In genomic region chr14:72495668-72496067, GRCh38 we compare ENCODE assay signal across 22 cellular contexts.
DNase-seq lines count a peak whose midpoint lies in the region; ATAC-seq and TF ChIP-seq lines count a peak whose summit lies in the region.
"Had no signal": no experiment of that assay in that cellular context is flagged by ENCODE, and none has a peak within 500 bp of the region (broad histone marks: within the 10 kb centered on the region; RNA-seq: fewer than 3 reads in every experiment).

No MANE protein-coding gene starts in this region.

- ATAC-seq in HG03432 (IDR thresholded peaks at IDR 0.05; ENCODE audit: unreplicated experiment) (no peak), omental fat pad (ENCODE audit: low FRiP score) (no peak)
- ATAC-seq: foreskin keratinocyte, natural killer cell had no signal

- no peaks in the 10 kb centered on the region for H3K27me3 ChIP-seq in MG63
- peaks cover 2% of the 10 kb centered on the region for H3K27me3 ChIP-seq in fibroblast of lung (ENCODE audit: control insufficient read depth, insufficient read depth, low read length)
- H3K27me3 ChIP-seq: BLaER1 treated with 17β-estradiol and CSF1 and Interleukin-3, amounts not matched to agents 10 nM and 100 nM had no signal

- no peaks in the 10 kb centered on the region for H3K79me2 ChIP-seq in fibroblast of lung (ENCODE audit: control insufficient read depth, insufficient read depth, low read length)

- H3K36me3 ChIP-seq in MG63 (no peaks in the 10 kb centered on the region), fibroblast of lung (ENCODE audit: control insufficient read depth, insufficient read depth, low read length) (no peaks in the 10 kb centered on the region)
- H3K36me3 ChIP-seq: BLaER1 treated with 17β-estradiol and CSF1 and Interleukin-3, amounts not matched to agents 10 nM and 100 nM had no signal

- DNase-seq in AG20443 (ENCODE audit: low spot score) (peak; percentile 37), MG63 (peak; percentile 25), fibroblast of lung (ENCODE audit: low read depth in 2 of 2) (peak; percentile 11 to 77), lower leg skin (ENCODE audit: low spot score in 2 of 2) (peak; percentile 20 to 29), glomerular visceral epithelial cell (ENCODE audit: extremely low spot score) (no peak), NOMO-1 treated with DMSO at 0.1 percent for 48 hours (lab: John Stamatoyannopoulos, UW; ENCODE audit: unreplicated experiment) (no peak), omental fat pad (ENCODE audit: low spot score) (no peak)
- DNase-seq: activated CD4-positive, alpha-beta T cell treated with anti-CD3 and anti-CD28 coated beads, Interleukin-2, amount 50 U/mL, for 48 hours; activated CD4-positive, CD25-positive, alpha-beta regulatory T cell; activated effector memory CD4-positive, alpha-beta T cell treated with Interleukin-2 at 50 U/mL for 16 hours; Caco-2; cortex of kidney; DND-41; foreskin keratinocyte; kidney; mesendoderm; natural killer cell; NCI-H146; NCI-H524; T1000 had no signal

- no peaks in the 10 kb centered on the region for H3K4me1 ChIP-seq in fibroblast of lung (ENCODE audit: control insufficient read depth, extremely low read depth, insufficient read depth, low read length)
- H3K4me1 ChIP-seq: Caco-2, foreskin keratinocyte had no signal

- no peak overlapping the region for H3K4me2 ChIP-seq in fibroblast of lung (ENCODE audit: extremely low read depth, insufficient read depth, low read length)

- H3K9me3 ChIP-seq in MG63, result peaks cover 1% of the 10 kb centered on the region; the same call in 1 of the 2 replicates
- H3K9me3 ChIP-seq in fibroblast of lung (ENCODE audit: control insufficient read depth, insufficient read depth, low read depth, low read length), result no peaks in the 10 kb centered on the region
- H3K9me3 ChIP-seq: Caco-2 had no signal

- H3K4me3 ChIP-seq in MG63 (no peak overlapping the region), fibroblast of lung (replicated peaks in 1 of 4; ENCODE audit: control extremely low read depth in 1 of 4, insufficient read depth in 1 of 4, low read depth in 3 of 4, low read length in 4 of 4) (no peak overlapping the region), lower leg skin (ENCODE audit: low read depth, poor library complexity, severe bottlenecking) (no peak overlapping the region)
- H3K4me3 ChIP-seq: BLaER1 treated with 17β-estradiol and CSF1 and Interleukin-3, amounts not matched to agents 10 nM and 100 nM had no signal

- WGBS in lower leg skin, 2 donors, result 7 to 17% methylated on average over 1 of the region's 1 CpG

- no peak overlapping the region for H3K27ac ChIP-seq in fibroblast of lung (ENCODE audit: insufficient read depth, low read length)
- H3K27ac ChIP-seq: BLaER1 treated with 17β-estradiol and CSF1 and Interleukin-3, amounts not matched to agents 10 nM and 100 nM; foreskin keratinocyte had no signal

- no peaks in the 10 kb centered on the region for H4K20me1 ChIP-seq in fibroblast of lung (ENCODE audit: control insufficient read depth, extremely low read depth, insufficient read depth, low read length)
- H4K20me1 ChIP-seq: BLaER1 treated with 17β-estradiol and CSF1 and Interleukin-3, amounts not matched to agents 10 nM and 100 nM had no signal

- no peak for TF ChIP-seq POLR2A in lower leg skin (IDR thresholded peaks at IDR 0.05)

- no peak overlapping the region for H3K9ac ChIP-seq in fibroblast of lung (ENCODE audit: insufficient read depth, low read length)
- H3K9ac ChIP-seq: BLaER1 treated with 17β-estradiol and CSF1 and Interleukin-3, amounts not matched to agents 10 nM and 100 nM had no signal

- TF ChIP-seq CTCF in fibroblast of lung (conservative IDR thresholded peaks at IDR 0.05 in 1 of 2, IDR thresholded peaks at IDR 0.05 in 1 of 2; ENCODE audit: low read depth in 1 of 2, low read length in 2 of 2) (no peak), lower leg skin (IDR thresholded peaks at IDR 0.05) (no peak), omental fat pad (IDR thresholded peaks at IDR 0.05) (no peak)

- intact Hi-C loops in lower leg skin (cut with DNase I; ENCODE audit: low total_unique reads), result no loop called here

- no peak overlapping the region for H2AFZ ChIP-seq in fibroblast of lung (ENCODE audit: low read length)

Comparison
In these comparisons a context has a peak if more than half of its experiments do, and no peak if none do; other contexts are left out.
1. DNase-seq: peak in AG20443 (single experiment), MG63 (single experiment), fibroblast of lung (2 of 2) and lower leg skin (2 of 2); none in glomerular visceral epithelial cell (single experiment), NOMO-1 treated with DMSO at 0.1 percent for 48 hours (single experiment) and omental fat pad (single experiment).